Comparison of ENCODE assay signal across 1 cellular context in genomic region chr13:70623260-70623659, GRCh38.
TF ChIP-seq lines count a peak whose summit lies in the region.

No MANE protein-coding gene starts in this region.

TF ChIP-seq in WTC11, 78 proteins besides CTCF, POLR2A, EP300 and RAD21 (continued from another document):
- no peak for TF ChIP-seq ZNF121 (CRISPR knock-in tag; IDR thresholded peaks at IDR 0.05)
- TF ChIP-seq, protein P1, sequence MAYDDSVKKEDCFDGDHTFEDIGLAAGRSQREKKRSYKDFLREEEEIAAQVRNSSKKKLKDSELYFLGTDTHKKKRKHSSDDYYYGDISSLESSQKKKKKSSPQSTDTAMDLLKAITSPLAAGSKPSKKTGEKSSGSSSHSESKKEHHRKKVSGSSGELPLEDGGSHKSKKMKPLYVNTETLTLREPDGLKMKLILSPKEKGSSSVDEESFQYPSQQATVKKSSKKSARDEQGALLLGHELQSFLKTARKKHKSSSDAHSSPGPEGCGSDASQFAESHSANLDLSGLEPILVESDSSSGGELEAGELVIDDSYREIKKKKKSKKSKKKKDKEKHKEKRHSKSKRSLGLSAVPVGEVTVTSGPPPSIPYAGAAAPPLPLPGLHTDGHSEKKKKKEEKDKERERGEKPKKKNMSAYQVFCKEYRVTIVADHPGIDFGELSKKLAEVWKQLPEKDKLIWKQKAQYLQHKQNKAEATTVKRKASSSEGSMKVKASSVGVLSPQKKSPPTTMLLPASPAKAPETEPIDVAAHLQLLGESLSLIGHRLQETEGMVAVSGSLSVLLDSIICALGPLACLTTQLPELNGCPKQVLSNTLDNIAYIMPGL (CRISPR knock-in tag; IDR thresholded peaks at IDR 0.05): no peak
- TF ChIP-seq E2F5 (CRISPR knock-in tag; IDR thresholded peaks at IDR 0.05): no peak
- TF ChIP-seq JUN (CRISPR knock-in tag; IDR thresholded peaks at IDR 0.05): no peak
- no peak for TF ChIP-seq ZBTB21 (CRISPR knock-in tag; IDR thresholded peaks at IDR 0.05; ENCODE audit: borderline replicate concordance)
- no peak for TF ChIP-seq ZNF671 (CRISPR knock-in tag; IDR thresholded peaks at IDR 0.05)
- TF ChIP-seq ZNF263 (CRISPR knock-in tag; IDR thresholded peaks at IDR 0.05; ENCODE audit: low read depth): no peak
- no peak for TF ChIP-seq ZNF317 (CRISPR knock-in tag; IDR thresholded peaks at IDR 0.05; ENCODE audit: borderline replicate concordance, low read depth)
